In genomic region chr17:42422412-42422957, GRCh38 we compare ENCODE assay signal across 8 cellular contexts. TPM values are rescaled to one million over a fixed set of nuclear protein-coding genes. Genes with fewer than 3 reads are reported as not detected.
DNase-seq lines count a peak whose midpoint lies in the region; ATAC-seq and TF ChIP-seq lines count a peak whose summit lies in the region.

No MANE protein-coding gene starts in this region.

- H3K36me3 Mint-ChIP-seq in natural killer cell treated with Interleukin-12 subunit alpha and Interleukin-12 subunit beta and Interleukin-15 and Interleukin-18, amount 100 ng/mL, for 72 hours: no peaks in the 10 kb centered on the region

- H3K27ac Mint-ChIP-seq in natural killer cell treated with Interleukin-12 subunit alpha and Interleukin-12 subunit beta and Interleukin-15 and Interleukin-18, amount 100 ng/mL, for 72 hours: no peak overlapping the region

- H3K27me3 Mint-ChIP-seq in natural killer cell treated with Interleukin-12 subunit alpha and Interleukin-12 subunit beta and Interleukin-15 and Interleukin-18, amount 100 ng/mL, for 72 hours: peaks cover 26 to 29% of the 10 kb centered on the region in 2 donors

- H3K9me3 Mint-ChIP-seq in natural killer cell treated with Interleukin-12 subunit alpha and Interleukin-12 subunit beta and Interleukin-15 and Interleukin-18, amount 100 ng/mL, for 72 hours: no peaks in the 10 kb centered on the region

- H3K4me3 Mint-ChIP-seq in natural killer cell treated with Interleukin-12 subunit alpha and Interleukin-12 subunit beta and Interleukin-15 and Interleukin-18, amount 100 ng/mL, for 72 hours: peak overlapping the region; percentile 74

- ATAC-seq in natural killer cell treated with Interleukin-12 subunit alpha and Interleukin-12 subunit beta and Interleukin-15 and Interleukin-18, amount 100 ng/mL, for 72 hours: peak; percentile 47 to 58
- ATAC-seq in GM18867 (IDR thresholded peaks at IDR 0.05; ENCODE audit: unreplicated experiment): no peak
- ATAC-seq in GM19023 (IDR thresholded peaks at IDR 0.05; ENCODE audit: unreplicated experiment): no peak

- no peak for TF ChIP-seq POLR2A in erythroblast (IDR thresholded peaks at IDR 0.05; ENCODE audit: low read length)

- H3K4me1 Mint-ChIP-seq in natural killer cell treated with Interleukin-12 subunit alpha and Interleukin-12 subunit beta and Interleukin-15 and Interleukin-18, amount 100 ng/mL, for 72 hours (ENCODE audit: low read depth in 2 of 2): peaks cover 5 to 9% of the 10 kb centered on the region in 2 donors

- peak; percentile 44 for DNase-seq in NCI-H2227 (lab: John Stamatoyannopoulos, UW; ENCODE audit: unreplicated experiment)
- no peak for DNase-seq in NCI-H2227 treated with DMSO at 0.1 percent for 48 hours (lab: John Stamatoyannopoulos, UW)
- DNase-seq in activated CD4-positive, alpha-beta T cell treated with anti-CD3 and anti-CD28 coated beads, Interleukin-2, amount 50 U/mL, for 48 hours: peak; percentile 37 to 44
- peak; percentile 37 to 41 for DNase-seq in erythroblast (lab: John Stamatoyannopoulos, UW)
- no peak for DNase-seq in natural killer cell treated with Interleukin-12 subunit alpha and Interleukin-12 subunit beta and Interleukin-15 and Interleukin-18, amount 100 ng/mL, for 72 hours (ENCODE audit: low spot score)
- DNase-seq in central memory CD4-positive, alpha-beta T cell: no peak

RNA-seq across cellular contexts. Expression of gene CAVIN1, which starts 0.6 kb away (rescaled TPM):
- total RNA-seq in natural killer cell treated with Interleukin-12 subunit alpha and Interleukin-12 subunit beta and Interleukin-15 and Interleukin-18, amount 100 ng/mL, for 72 hours: under 1 TPM in 1 of 2 donors, not detected in 1; 0.17 TPM

RNA-seq across cellular contexts. Expression of gene STAT3, which starts 34.2 kb away (rescaled TPM):
- total RNA-seq in natural killer cell treated with Interleukin-12 subunit alpha and Interleukin-12 subunit beta and Interleukin-15 and Interleukin-18, amount 100 ng/mL, for 72 hours: 100 to 1,000 TPM; 171 to 344 TPM

RNA-seq across cellular contexts. Expression of gene ATP6V0A1, which starts 36.2 kb away (rescaled TPM):
- 10 to 100 TPM in 1 of 2 donors, 1 to 10 TPM in 1; 6.7 to 13.9 TPM for total RNA-seq in natural killer cell treated with Interleukin-12 subunit alpha and Interleukin-12 subunit beta and Interleukin-15 and Interleukin-18, amount 100 ng/mL, for 72 hours

Comparison
In these comparisons a context has a peak if more than half of its experiments do, and no peak if none do; other contexts are left out.
1. DNase-seq: peak in NCI-H2227 (single experiment), activated CD4-positive, alpha-beta T cell treated with anti-CD3 and anti-CD28 coated beads, Interleukin-2, amount 50 U/mL, for 48 hours (2 of 2) and erythroblast (2 of 2); none in NCI-H2227 treated with DMSO at 0.1 percent for 48 hours (single experiment), natural killer cell treated with Interleukin-12 subunit alpha and Interleukin-12 subunit beta and Interleukin-15 and Interleukin-18, amount 100 ng/mL, for 72 hours (single experiment) and central memory CD4-positive, alpha-beta T cell (single experiment).
2. ATAC-seq: peak in natural killer cell treated with Interleukin-12 subunit alpha and Interleukin-12 subunit beta and Interleukin-15 and Interleukin-18, amount 100 ng/mL, for 72 hours (2 of 2); none in GM18867 (single experiment) and GM19023 (single experiment).